In the genomic region with DNA sequence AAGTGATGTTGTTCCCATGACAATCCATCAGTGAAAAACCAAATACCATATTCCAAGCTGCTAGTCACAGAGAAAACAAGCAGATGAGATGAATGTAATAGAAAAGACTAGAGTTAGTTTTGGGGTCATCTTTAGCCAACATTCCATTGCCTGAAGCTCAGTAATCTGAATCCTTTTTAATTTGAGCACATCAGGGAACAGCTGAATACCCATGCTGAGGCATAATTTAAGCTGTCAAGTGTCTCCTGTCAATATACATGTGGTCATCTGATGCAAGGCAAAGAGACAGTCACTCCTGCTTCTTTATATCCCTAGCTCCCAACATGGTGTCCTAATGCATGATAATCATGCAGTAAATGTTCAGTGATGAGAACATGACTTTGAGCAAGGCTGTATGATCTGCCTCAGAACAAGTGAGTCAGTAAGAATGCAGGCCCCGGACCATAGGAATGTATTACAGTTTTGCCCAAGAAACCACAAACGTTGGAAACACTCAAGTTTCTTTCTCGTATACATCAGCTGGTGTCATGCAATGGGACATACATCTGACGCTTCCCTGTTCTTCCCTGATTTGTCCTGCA, we compare ENCODE assay signal across 13 cellular contexts. TPM values are rescaled to one million over a fixed set of nuclear protein-coding genes. Genes with fewer than 3 reads are reported as not detected.
A peak's percentile ranks its signal among the peaks of the same experiment; 100 is the strongest.
DNase-seq lines count a peak whose midpoint lies in the region; ATAC-seq and TF ChIP-seq lines count a peak whose summit lies in the region.
"Had no signal": no experiment of that assay in that cellular context is flagged by ENCODE, and none has a peak within 500 bp of the region (broad histone marks: within the 10 kb centered on the region; RNA-seq: fewer than 3 reads in every experiment).

No MANE protein-coding gene starts in this region.

- H3K27ac ChIP-seq in SJCRH30 (peak overlapping the region; percentile 45), fibroblast of lung (ENCODE audit: insufficient read depth, low read length) (peak overlapping the region; percentile 83), gastrocnemius medialis (no peak overlapping the region), stomach (no peak overlapping the region)
- H3K27ac ChIP-seq: body of pancreas, suprapubic skin had no signal

- peaks cover 23% of the 10 kb centered on the region for H3K4me1 ChIP-seq in SJCRH30
- H3K4me1 ChIP-seq in fibroblast of lung (ENCODE audit: control insufficient read depth, extremely low read depth, insufficient read depth, low read length) = peaks cover 30% of the 10 kb centered on the region
- peaks cover 3 to 17% of the 10 kb centered on the region in 2 donors for H3K4me1 ChIP-seq in gastrocnemius medialis
- H3K4me1 ChIP-seq in stomach = peaks cover 0 to 14% (median 5%) of the 10 kb centered on the region in 4 donors
- H3K4me1 ChIP-seq: body of pancreas had no signal

- H3K4me3 ChIP-seq in SJCRH30 = peak overlapping the region; percentile 23
- H3K4me3 ChIP-seq in fibroblast of lung (replicated peaks in 1 of 4; ENCODE audit: control extremely low read depth in 1 of 4, insufficient read depth in 1 of 4, low read depth in 3 of 4, low read length in 4 of 4) = peak overlapping the region in 1 of 4 experiments; percentile 29
- H3K4me3 ChIP-seq in gastrocnemius medialis = no peak overlapping the region
- H3K4me3 ChIP-seq in stomach = no peak overlapping the region
- H3K4me3 ChIP-seq: body of pancreas, suprapubic skin had no signal

- H3K4me2 ChIP-seq in fibroblast of lung (ENCODE audit: extremely low read depth, insufficient read depth, low read length) = peak overlapping the region; percentile 56

- no peaks in the 10 kb centered on the region for H3K27me3 ChIP-seq in SJCRH30
- no peaks in the 10 kb centered on the region for H3K27me3 ChIP-seq in fibroblast of lung (ENCODE audit: control insufficient read depth, insufficient read depth, low read length)
- H3K27me3 ChIP-seq in gastrocnemius medialis = no peaks in the 10 kb centered on the region
- H3K27me3 ChIP-seq in stomach = peaks cover 0 to 21% (median 6%) of the 10 kb centered on the region in 3 donors
- H3K27me3 ChIP-seq: body of pancreas, suprapubic skin had no signal

- DNase-seq in H4 (ENCODE audit: low spot score) = peak; percentile 91
- peak; percentile 42 to 58 for DNase-seq in SJCRH30
- DNase-seq in fibroblast of lung (ENCODE audit: low read depth in 2 of 2) = peak; percentile 96 to 99
- no peak for DNase-seq in gastrocnemius medialis
- no peak for DNase-seq in KBM-7
- no peak for DNase-seq in mesenteric fat pad (ENCODE audit: low spot score)
- DNase-seq in stomach = no peak
- DNase-seq: body of pancreas, naive B cell, NCI-H2171 had no signal

- no peaks in the 10 kb centered on the region for H3K9me3 ChIP-seq in SJCRH30 (replicated peaks)
- no peaks in the 10 kb centered on the region for H3K9me3 ChIP-seq in fibroblast of lung (ENCODE audit: control insufficient read depth, insufficient read depth, low read depth, low read length)
- no peaks in the 10 kb centered on the region for H3K9me3 ChIP-seq in gastrocnemius medialis
- H3K9me3 ChIP-seq in stomach = no peaks in the 10 kb centered on the region
- H3K9me3 ChIP-seq: body of pancreas, suprapubic skin had no signal

- peak overlapping the region; percentile 36 for H2AFZ ChIP-seq in fibroblast of lung (ENCODE audit: low read length)

- H3K9ac ChIP-seq in fibroblast of lung (ENCODE audit: insufficient read depth, low read length) = no peak overlapping the region

- peak; percentile 55 to 64 for ATAC-seq in gastrocnemius medialis
- ATAC-seq in GM18502 (IDR thresholded peaks at IDR 0.05; ENCODE audit: poor library complexity, unreplicated experiment) = no peak
- ATAC-seq: body of pancreas had no signal

- WGBS in stomach, 5 donors = 73 to 85% (median 82%) methylated on average over 4 of the region's 4 CpGs

- intact Hi-C loops in gastrocnemius medialis (cut with DNase I; ENCODE audit: low total_unique reads) (no loop called here), stomach (cut with DNase I; ENCODE audit: low total_unique reads) (no loop called here)

- no peaks in the 10 kb centered on the region for H3K79me2 ChIP-seq in fibroblast of lung (ENCODE audit: control insufficient read depth, insufficient read depth, low read length)

- no peak for TF ChIP-seq EP300 in stomach (IDR thresholded peaks at IDR 0.05)

- in situ Hi-C loops in gastrocnemius medialis (cut with MboI; ENCODE audit: low sequenced_read_pairs in 4 of 4) = loop anchor here in 1 of 4 donors (10.0 kb wide), 1 partner anchor 310 kb away; no protein-coding TSS in a partner anchor
- in situ Hi-C loops in KBM-7 (cut with MboI; ENCODE audit: low pct_unique_long_range_greater_than_20kb, low sequenced_read_pairs) = no loop called here

- TF ChIP-seq POLR2A in gastrocnemius medialis (IDR thresholded peaks at IDR 0.05) = no peak
- TF ChIP-seq POLR2A in stomach (IDR thresholded peaks at IDR 0.05) = no peak

- no peaks in the 10 kb centered on the region for H4K20me1 ChIP-seq in fibroblast of lung (ENCODE audit: control insufficient read depth, extremely low read depth, insufficient read depth, low read length)

- H3K36me3 ChIP-seq in SJCRH30 (no peaks in the 10 kb centered on the region), fibroblast of lung (ENCODE audit: control insufficient read depth, insufficient read depth, low read length) (no peaks in the 10 kb centered on the region), gastrocnemius medialis (no peaks in the 10 kb centered on the region), stomach (no peaks in the 10 kb centered on the region)
- H3K36me3 ChIP-seq: suprapubic skin had no signal

- TF ChIP-seq CTCF in fibroblast of lung (conservative IDR thresholded peaks at IDR 0.05 in 1 of 2, IDR thresholded peaks at IDR 0.05 in 1 of 2; ENCODE audit: low read depth in 1 of 2, low read length in 2 of 2) (no peak), gastrocnemius medialis (IDR thresholded peaks at IDR 0.05 in 4 of 5, conservative IDR thresholded peaks at IDR 0.05 in 1 of 5) (no peak), stomach (IDR thresholded peaks at IDR 0.05) (no peak)

RNA-seq across cellular contexts. Expression of a gene that starts 48.0 kb away (rescaled TPM):
- 8.0 and 9.2 TPM in 2 replicates for total RNA-seq in H4 (2014; rRNA removed; shearing (Covaris generic))
- total RNA-seq in SJCRH30 (2014; rRNA removed; shearing (Covaris generic)) = 0.20 and 0.47 TPM in 2 replicates
- total RNA-seq in fibroblast of lung = 1.3 and 5.1 TPM in 2 replicates
- 2.3 and 6.0 TPM in 2 replicates for polyA plus RNA-seq in fibroblast of lung
- polyA plus RNA-seq in fibroblast of lung (2012) = 2.1 and 6.0 TPM in 2 replicates
- 6.0 and 7.2 TPM in 2 replicates for polyA minus RNA-seq in fibroblast of lung (ENCODE audit: low replicate concordance)
- total RNA-seq in gastrocnemius medialis = under 1 TPM in 2 of 4 donors, not detected in 2; 0.11 to 0.29 TPM
- 1.9 TPM for total RNA-seq in mesenteric fat pad
- 10 to 100 TPM in 1 of 5 donors, 1 to 10 TPM in 2, not detected in 2; 1.3 to 24.1 (median 3.6) TPM for total RNA-seq in stomach
- 1 to 10 TPM in 2 of 3 donors, under 1 TPM in 1; 0.08 to 6.0 (median 2.9) TPM for polyA plus RNA-seq in stomach
- total RNA-seq: activated CD8-positive, alpha-beta memory T cell treated with anti-CD3 and anti-CD28 coated beads for 36 hours had no signal

Comparison
In these comparisons a context has a peak if more than half of its experiments do, and no peak if none do; other contexts are left out.
1. DNase-seq: peak in H4 (single experiment), SJCRH30 (2 of 2) and fibroblast of lung (2 of 2); none in gastrocnemius medialis (0 of 2), KBM-7 (single experiment), mesenteric fat pad (single experiment) and stomach (single experiment).
2. H3K27ac ChIP-seq: peak in SJCRH30 (single experiment) and fibroblast of lung (single experiment); none in gastrocnemius medialis (0 of 4) and stomach (0 of 5).